Comparison of ENCODE assay signal across 15 cellular contexts in genomic region chr9:132126837-132127236, GRCh38. TPM values are rescaled to one million over a fixed set of nuclear protein-coding genes. Genes with fewer than 3 reads are reported as not detected.
"Had no signal": no experiment of that assay in that cellular context is flagged by ENCODE, and none has a peak within 500 bp of the region (broad histone marks: within the 10 kb centered on the region; RNA-seq: fewer than 3 reads in every experiment).

No MANE protein-coding gene starts in this region.

- DNase-seq: activated gamma-delta T cell, amniotic stem cell, foreskin melanocyte, kidney, right cardiac atrium, SW 1271, trophoblast cell had no signal

- H3K36me3 ChIP-seq: cardiac muscle cell, suprapubic skin had no signal

- H3K4me3 Mint-ChIP-seq: mesothelial cell of epicardium had no signal

- H3K4me1 ChIP-seq: suprapubic skin had no signal

- H3K4me3 ChIP-seq: cardiac muscle cell, suprapubic skin had no signal

- H3K27ac Mint-ChIP-seq: activated CD4-positive, alpha-beta memory T cell treated with anti-CD3 and anti-CD28 coated beads for 36 hours; activated naive CD4-positive, alpha-beta T cell treated with anti-CD3 and anti-CD28 coated beads, Interleukin-2, amount 50 U/mL, for 72 hours; mesothelial cell of epicardium had no signal

- H3K27ac ChIP-seq: cardiac muscle cell, suprapubic skin had no signal

- ATAC-seq: left lobe of liver, right cardiac atrium had no signal

- H3K36me3 Mint-ChIP-seq: activated CD4-positive, alpha-beta memory T cell treated with anti-CD3 and anti-CD28 coated beads for 36 hours; activated naive CD4-positive, alpha-beta T cell treated with anti-CD3 and anti-CD28 coated beads, Interleukin-2, amount 50 U/mL, for 72 hours; mesothelial cell of epicardium had no signal

- H3K9me3 ChIP-seq: suprapubic skin had no signal

- H3K9me3 Mint-ChIP-seq: activated CD4-positive, alpha-beta memory T cell treated with anti-CD3 and anti-CD28 coated beads for 36 hours; mesothelial cell of epicardium; stimulated activated naive CD8-positive, alpha-beta T cell treated with anti-CD3 and anti-CD28 coated beads, Interleukin-15, Interleukin-2, amounts not matched to agents 100 ng/mL and 50 ng/mL, for 24 hours had no signal

RNA-seq across cellular contexts. Expression of gene NTNG2, which starts 35.0 kb away (rescaled TPM):
- total RNA-seq: epithelial cell of proximal tubule had no signal
